Comparison of ENCODE assay signal across 28 cellular contexts in genomic region chr2:77962943-77963342, GRCh38.
"Had no signal": no experiment of that assay in that cellular context is flagged by ENCODE, and none has a peak within 500 bp of the region (broad histone marks: within the 10 kb centered on the region; RNA-seq: fewer than 3 reads in every experiment).

No MANE protein-coding gene starts in this region.

- H3K27ac ChIP-seq: neural progenitor cell, ovary, parathyroid adenoma, psoas muscle, right lobe of liver, sigmoid colon, spleen, suprapubic skin, testis, tibial artery, transverse colon, upper lobe of right lung, uterus had no signal

- DNase-seq: natural killer cell; occipital lobe; ovary; posterior cingulate gyrus; psoas muscle; right cardiac atrium; right lobe of liver; sigmoid colon; small intestine; spleen; stimulated activated CD4-positive, alpha-beta T cell treated with anti-CD3 and anti-CD28 coated beads, Interleukin-12 subunit alpha, Interleukin-12 subunit beta, amount 100 ng/mL, for 4 hours; stimulated activated CD4-positive, alpha-beta T cell treated with anti-CD3 and anti-CD28 coated beads, Interleukin-1b, Interleukin-23, amount 100 ng/mL, for 48 hours; stimulated activated CD4-positive, alpha-beta T cell treated with anti-CD3 and anti-CD28 coated beads, Interleukin-4, amount 100 ng/mL, for 1 hour; stimulated activated CD4-positive, alpha-beta T cell treated with anti-CD3 and anti-CD28 coated beads, Interleukin-4, amount 100 ng/mL, for 4 hours; stimulated activated CD8-positive, alpha-beta memory T cell treated with anti-CD3 and anti-CD28 coated beads, Interleukin-4, amount 100 ng/mL, for 48 hours; stimulated activated naive CD4-positive, alpha-beta T cell; stimulated activated naive CD8-positive, alpha-beta T cell treated with anti-CD3 and anti-CD28 coated beads, Interleukin-15, amount 100 ng/mL, for 72 hours; stimulated activated naive CD8-positive, alpha-beta T cell treated with anti-CD3 and anti-CD28 coated beads, Interleukin-15, Interleukin-2, amounts not matched to agents 100 U/mL and 50 U/mL, for 24 hours; substantia nigra; testis; tibial artery; transverse colon; upper lobe of right lung; uterus had no signal

- H3K4me3 ChIP-seq: neural progenitor cell, ovary, psoas muscle, right lobe of liver, sigmoid colon, spleen, suprapubic skin, testis, tibial artery, transverse colon, upper lobe of right lung, uterus had no signal

- ATAC-seq: natural killer cell; psoas muscle; right cardiac atrium; right lobe of liver; stimulated activated memory B cell treated with anti-CD40 and anti-IgM and Interleukin-4, amounts not matched to agents 10 μg/mL and 1 μg/mL and 100 μg/mL, for 72 hours; stimulated activated naive CD8-positive, alpha-beta T cell treated with anti-CD3 and anti-CD28 coated beads, Interleukin-15, amount 100 ng/mL, for 72 hours; stimulated activated naive CD8-positive, alpha-beta T cell treated with anti-CD3 and anti-CD28 coated beads, Interleukin-15, Interleukin-2, amounts not matched to agents 100 U/mL and 50 U/mL, for 24 hours; upper lobe of right lung had no signal

- H3K27me3 ChIP-seq: neural progenitor cell, ovary, right lobe of liver, sigmoid colon, spleen, suprapubic skin, testis, tibial artery, transverse colon, upper lobe of right lung, uterus had no signal

- H3K79me2 ChIP-seq: parathyroid adenoma had no signal

- H3K9ac ChIP-seq: neural progenitor cell, parathyroid adenoma had no signal

- H3K36me3 ChIP-seq: neural progenitor cell, ovary, right lobe of liver, sigmoid colon, spleen, suprapubic skin, tibial artery, transverse colon, upper lobe of right lung, uterus had no signal

- H2AFZ ChIP-seq: neural progenitor cell, parathyroid adenoma had no signal

- H3K4me2 ChIP-seq: neural progenitor cell had no signal

- H3K4me1 ChIP-seq: neural progenitor cell, parathyroid adenoma, psoas muscle, right lobe of liver, sigmoid colon, spleen, suprapubic skin, testis, tibial artery, transverse colon, upper lobe of right lung, uterus had no signal

- H3K9me3 ChIP-seq: ovary, psoas muscle, right lobe of liver, sigmoid colon, suprapubic skin, testis, tibial artery, transverse colon, upper lobe of right lung, uterus had no signal
